ENCODE assay signal across 8 cellular contexts in the genomic region with DNA sequence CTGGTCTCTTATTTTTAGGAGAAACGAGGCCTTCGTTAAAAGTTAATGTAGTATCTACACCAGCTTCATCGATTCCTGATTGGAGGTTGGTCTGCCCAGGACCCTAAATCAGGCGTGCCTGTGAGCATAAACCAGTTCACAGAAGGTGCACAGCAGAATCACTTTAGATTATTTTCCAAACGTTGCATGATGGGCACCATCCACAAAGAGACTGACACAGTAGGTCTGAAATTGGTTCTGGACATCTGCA. TPM values are rescaled to one million over a fixed set of nuclear protein-coding genes. Genes with fewer than 3 reads are reported as not detected.
DNase-seq lines count a peak whose midpoint lies in the region; ATAC-seq and TF ChIP-seq lines count a peak whose summit lies in the region.

No MANE protein-coding gene starts in this region.

- H2AFZ ChIP-seq in mammary epithelial cell (ENCODE audit: low read depth, low read length), result peak overlapping the region; percentile 91

- in situ Hi-C loops in mammary epithelial cell (cut with MboI; ENCODE audit: low sequenced_read_pairs in 2 of 2), result loop anchor here (10.0 to 25.0 kb wide), 2 partner anchors 354 to 933 kb away; no protein-coding TSS in a partner anchor

- intact Hi-C loops in A673 (cut with micrococcal nuclease; ENCODE audit: unreplicated experiment), result no loop called here
- intact Hi-C loops in mammary epithelial cell (cut with micrococcal nuclease), result loop anchor here (5.0 kb wide), 2 partner anchors 87 to 352 kb away; no protein-coding TSS in a partner anchor

- no peak overlapping the region for H3K27ac ChIP-seq in A673 (ENCODE audit: low read depth, low read length, poor library complexity, severe bottlenecking)
- peak overlapping the region; percentile 83 for H3K27ac ChIP-seq in HL-60 (replicated peaks)
- no peak overlapping the region for H3K27ac ChIP-seq in mammary epithelial cell (ENCODE audit: insufficient read depth, low read depth, low read length)
- no peak overlapping the region for H3K27ac ChIP-seq in muscle layer of duodenum (ENCODE audit: low read length)

- H3K27me3 ChIP-seq in A673 (replicated peaks; ENCODE audit: insufficient read depth, low read depth, low read length, poor library complexity), result peaks cover 9% of the 10 kb centered on the region
- H3K27me3 ChIP-seq in HL-60 (ENCODE audit: insufficient read depth, poor library complexity, severe bottlenecking), result no peaks in the 10 kb centered on the region
- no peaks in the 10 kb centered on the region for H3K27me3 ChIP-seq in mammary epithelial cell (ENCODE audit: insufficient read depth, low read length)
- H3K27me3 ChIP-seq in muscle layer of duodenum (ENCODE audit: low read depth, low read length), result no peaks in the 10 kb centered on the region

- CTCF ChIA-PET in A673 (lab: Charles Lee), result no interaction called here
- CTCF ChIA-PET in mammary epithelial cell (lab: Charles Lee; ENCODE audit: low non-redundant PET), result no interaction called here

- WGBS in mammary epithelial cell (ENCODE audit: low coverage, missing lambda C conversion rate), result 20% methylated on average over 5 of the region's 5 CpGs

- H3K36me3 ChIP-seq in A673 (ENCODE audit: insufficient read depth, low read length, poor library complexity, severe bottlenecking) (no peaks in the 10 kb centered on the region), mammary epithelial cell (ENCODE audit: insufficient read depth, low read length) (no peaks in the 10 kb centered on the region), muscle layer of duodenum (ENCODE audit: control insufficient read depth in 1 of 2, insufficient read depth in 2 of 2, low read length in 2 of 2) (no peaks in the 10 kb centered on the region)

- no peak for TF ChIP-seq CTCF in A673 (conservative IDR thresholded peaks at IDR 0.05; ENCODE audit: low read depth, low read length)
- TF ChIP-seq CTCF in HL-60 (IDR thresholded peaks at IDR 0.05; ENCODE audit: insufficient read depth, low read length), result no peak
- TF ChIP-seq CTCF in mammary epithelial cell (conservative IDR thresholded peaks at IDR 0.05 in 1 of 2, IDR thresholded peaks at IDR 0.05 in 1 of 2; ENCODE audit: extremely low read depth in 1 of 2, insufficient read depth in 1 of 2, low read depth in 1 of 2, low read length in 2 of 2), result no peak

- dilution Hi-C loops in mammary epithelial cell (cut with HindIII; ENCODE audit: low sequenced_read_pairs), result no loop called here

- H4K20me1 ChIP-seq in mammary epithelial cell (ENCODE audit: insufficient read depth, low read length), result no peaks in the 10 kb centered on the region

- no peaks in the 10 kb centered on the region for H3K9me3 ChIP-seq in A673 (ENCODE audit: low read depth, low read length, poor library complexity, severe bottlenecking)
- no peaks in the 10 kb centered on the region for H3K9me3 ChIP-seq in mammary epithelial cell (replicated peaks; ENCODE audit: insufficient read depth, low read length)
- no peaks in the 10 kb centered on the region for H3K9me3 ChIP-seq in muscle layer of duodenum (ENCODE audit: control insufficient read depth in 1 of 2, low read length in 2 of 2)

- H3K4me1 ChIP-seq in A673 (ENCODE audit: insufficient read depth, low read length, poor library complexity, severe bottlenecking), result peaks cover 17% of the 10 kb centered on the region
- peaks cover 11% of the 10 kb centered on the region for H3K4me1 ChIP-seq in mammary epithelial cell (ENCODE audit: insufficient read depth, low read length)
- H3K4me1 ChIP-seq in muscle layer of duodenum (ENCODE audit: control insufficient read depth in 1 of 2, insufficient read depth in 2 of 2, low read length in 2 of 2), result peaks cover 0 to 9% of the 10 kb centered on the region in 2 donors

- H3K4me3 ChIP-seq in A673 (ENCODE audit: low read depth, low read length, poor library complexity, severe bottlenecking) (peak overlapping the region; percentile 61), HL-60 (replicated peaks; ENCODE audit: insufficient read depth, low read length) (peak overlapping the region; percentile 59), mammary epithelial cell (replicated peaks in 1 of 3; ENCODE audit: insufficient read depth in 1 of 3, low read depth in 2 of 3, low read length in 3 of 3) (peak overlapping the region; percentile 58 to 82 (median 78)), muscle layer of duodenum (ENCODE audit: low read depth in 1 of 2, low read length in 2 of 2) (peak overlapping the region; percentile 45 to 88)

- ATAC-seq in HG03457 (IDR thresholded peaks at IDR 0.05; ENCODE audit: unreplicated experiment) (no peak), HG03097 (IDR thresholded peaks at IDR 0.05; ENCODE audit: low FRiP score, unreplicated experiment) (no peak), GM18858 (IDR thresholded peaks at IDR 0.05; ENCODE audit: unreplicated experiment) (no peak)

- H3K4me2 ChIP-seq in mammary epithelial cell (ENCODE audit: insufficient read depth, low read depth, low read length), result peak overlapping the region; percentile 95

- no peak overlapping the region for H3K9ac ChIP-seq in mammary epithelial cell (ENCODE audit: insufficient read depth, low read length)

- DNase-seq in A673 (ENCODE audit: low spot score) (no peak), HL-60 (ENCODE audit: low read depth in 1 of 2, low spot score in 1 of 2) (no peak), mammary epithelial cell (no peak), DMS53 treated with DMSO at 0.1 percent for 48 hours (lab: John Stamatoyannopoulos, UW; ENCODE audit: unreplicated experiment) (no peak)

- peaks cover 35% of the 10 kb centered on the region for H3K79me2 ChIP-seq in mammary epithelial cell (ENCODE audit: insufficient read depth, low read length)

- BruUV-seq in A673 (replicated peaks; lab: Mats Ljungman, UMichigan) (no TSS peak), mammary epithelial cell (replicated peaks; lab: Mats Ljungman, UMichigan) (no TSS peak)

- POLR2A ChIA-PET in A673 (lab: Charles Lee; ENCODE audit: low non-redundant PET), result no interaction called here

RNA-seq across cellular contexts. Expression of a gene that starts 0.3 kb away (rescaled TPM):
- total RNA-seq in A673 (2021) (28.0 and 31.9 TPM in 2 replicates), mammary epithelial cell (10 to 100 TPM; 16.1 to 18.0 TPM)
- polyA plus RNA-seq in mammary epithelial cell, result 17.8 TPM
- polyA minus RNA-seq in mammary epithelial cell, result 32.8 TPM
